17 cellular contexts compared by ENCODE assay signal in the genomic region with DNA sequence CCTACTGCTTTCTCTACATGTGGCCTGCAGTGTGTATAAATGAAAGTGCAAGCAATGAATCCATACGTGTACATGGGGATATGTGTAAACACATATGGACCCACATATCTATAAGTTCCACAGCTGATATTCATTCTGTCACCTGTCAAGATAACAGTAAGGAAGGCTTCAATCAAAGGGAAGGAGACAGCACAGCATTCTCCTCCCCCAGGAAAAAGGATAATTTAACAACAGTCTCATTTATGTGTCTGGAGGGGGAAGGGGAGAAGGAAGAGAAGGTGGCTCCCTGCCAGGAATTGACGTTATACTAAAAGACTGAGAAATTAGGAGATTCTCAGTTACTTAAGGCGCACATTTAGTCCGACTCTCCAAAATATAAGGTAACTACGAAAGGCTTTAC.
A peak's percentile ranks its signal among the peaks of the same experiment; 100 is the strongest.
DNase-seq lines count a peak whose midpoint lies in the region; ATAC-seq, FAIRE-seq and TF ChIP-seq lines count a peak whose summit lies in the region.
"Had no signal": no experiment of that assay in that cellular context is flagged by ENCODE, and none has a peak within 500 bp of the region (broad histone marks: within the 10 kb centered on the region; RNA-seq: fewer than 3 reads in every experiment).

No MANE protein-coding gene starts in this region.

- TF ChIP-seq CTCF in K562 (IDR thresholded peaks at IDR 0.05 in 2 of 3, conservative IDR thresholded peaks at IDR 0.05 in 1 of 3; ENCODE audit: insufficient read depth in 2 of 3, low read depth in 1 of 3, low read length in 3 of 3) = no peak

- H3K27me3 Mint-ChIP-seq in naive thymus-derived CD4-positive, alpha-beta T cell = peaks cover 0 to 11% (median 0%) of the 10 kb centered on the region in 5 donors
- H3K27me3 Mint-ChIP-seq: CD8-positive, alpha-beta memory T cell had no signal

- H3K27ac ChIP-seq in Karpas-422 (ENCODE audit: low read length) (peak overlapping the region; percentile 80), K562 (ENCODE audit: extremely low read depth, low read depth, low read length) (no peak overlapping the region), stomach smooth muscle (ENCODE audit: low read length) (peak overlapping the region; percentile 24)
- no peak overlapping the region for H3K27ac ChIP-seq in naive thymus-derived CD4-positive, alpha-beta T cell (ENCODE audit: low read depth, low read length)
- H3K27ac ChIP-seq: GM23248 had no signal

- no peaks in the 10 kb centered on the region for H3K9me3 ChIP-seq in Karpas-422 (ENCODE audit: low read length)
- H3K9me3 ChIP-seq in K562 (replicated peaks; ENCODE audit: control insufficient read depth, insufficient read depth, low read depth, low read length) = no peaks in the 10 kb centered on the region
- no peaks in the 10 kb centered on the region for H3K9me3 ChIP-seq in naive thymus-derived CD4-positive, alpha-beta T cell (ENCODE audit: control insufficient read depth in 2 of 3, low read length in 3 of 3)
- no peaks in the 10 kb centered on the region for H3K9me3 ChIP-seq in stomach smooth muscle (ENCODE audit: control insufficient read depth in 2 of 2, low read length in 2 of 2)

- H3K4me1 Mint-ChIP-seq in naive thymus-derived CD4-positive, alpha-beta T cell = peaks cover 0 to 84% (median 71%) of the 10 kb centered on the region in 7 donors

- POLR2A ChIA-PET in K562 (lab: Yijun Ruan, JAX) = interaction anchor here (0.7 kb wide), 1 partner anchor 13 kb away, joined by 3 read pairs; no protein-coding TSS in a partner anchor
- POLR2A ChIA-PET in naive thymus-derived CD4-positive, alpha-beta T cell (lab: Charles Lee) = interaction anchor here (0.7 to 1.1 kb wide), 2 partner anchors 10 to 132 kb away, joined by 3 read pairs; no protein-coding TSS in a partner anchor

- no peak for FAIRE-seq in K562 (lab: Jason Lieb, UNC)
- FAIRE-seq: G401.6, GM18507 had no signal

- no TSS peak for BruUV-seq in K562 (replicated peaks; lab: Mats Ljungman, UMichigan)

- H3K36me3 ChIP-seq in Karpas-422 (ENCODE audit: insufficient read depth, low read length) (peaks cover 24% of the 10 kb centered on the region; the same call in 1 of the 2 replicates), K562 (ENCODE audit: control insufficient read depth, insufficient read depth, low read length) (no peaks in the 10 kb centered on the region), stomach smooth muscle (ENCODE audit: control insufficient read depth in 2 of 2, insufficient read depth in 2 of 2, low read length in 2 of 2) (no peaks in the 10 kb centered on the region)
- H3K36me3 ChIP-seq in naive thymus-derived CD4-positive, alpha-beta T cell (ENCODE audit: control insufficient read depth in 2 of 3, insufficient read depth in 3 of 3, low read length in 3 of 3) = peaks cover 0 to 18% (median 0%) of the 10 kb centered on the region in 3 experiments

- H3K4me1 ChIP-seq in Karpas-422 (ENCODE audit: low read length) (peaks cover 76% of the 10 kb centered on the region), K562 (replicated peaks in 1 of 2; ENCODE audit: control insufficient read depth in 2 of 2, insufficient read depth in 2 of 2, low read length in 2 of 2) (peaks cover under 1 to 14% of the 10 kb centered on the region in 2 experiments; a peak in 4 of 5 replicates), stomach smooth muscle (ENCODE audit: control insufficient read depth, insufficient read depth, low read length) (peaks cover 26% of the 10 kb centered on the region)
- H3K4me1 ChIP-seq in naive thymus-derived CD4-positive, alpha-beta T cell (ENCODE audit: control insufficient read depth in 2 of 2, insufficient read depth in 2 of 2, low read length in 2 of 2) = peaks cover 0 to 5% of the 10 kb centered on the region in 2 donors

- TF ChIP-seq RAD21 in K562 (CRISPR knock-in tag; conservative IDR thresholded peaks at IDR 0.05 in 1 of 2, IDR thresholded peaks at IDR 0.05 in 1 of 2) = no peak

- 45% methylated on average over 4 of the region's 5 CpGs for WGBS in K562 (ENCODE audit: insufficient coverage, low coverage, missing lambda C conversion rate)

- peak; percentile 55 for ATAC-seq in K562
- no peak for ATAC-seq in naive thymus-derived CD4-positive, alpha-beta T cell
- ATAC-seq: HCT116, Panc1 had no signal

- H3K9ac ChIP-seq in Karpas-422 (ENCODE audit: low read length) = no peak overlapping the region
- no peak overlapping the region for H3K9ac ChIP-seq in K562 (ENCODE audit: insufficient read depth in 1 of 2, low read depth in 2 of 2, low read length in 2 of 2)
- H3K9ac ChIP-seq in stomach smooth muscle (ENCODE audit: low read length in 2 of 2) = no peak overlapping the region
- H3K9ac ChIP-seq: GM23248 had no signal

- TF ChIP-seq POLR2A in K562 (conservative IDR thresholded peaks at IDR 0.05) = no peak

- no peak; the same call in 1 of the 2 replicates for TF ChIP-seq EP300 in K562 (IDR thresholded peaks at IDR 0.05; ENCODE audit: low read length)

- H4K20me1 ChIP-seq in Karpas-422 (ENCODE audit: insufficient read depth, low read depth, low read length) (peaks cover 12% of the 10 kb centered on the region), K562 (replicated peaks; ENCODE audit: control insufficient read depth, insufficient read depth, low read length) (no peaks in the 10 kb centered on the region)

- H3K4me3 ChIP-seq in Karpas-422 (ENCODE audit: low read length) (no peak overlapping the region), K562 (no peak overlapping the region), stomach smooth muscle (ENCODE audit: low read length in 2 of 2) (no peak overlapping the region)
- H3K4me3 ChIP-seq in naive thymus-derived CD4-positive, alpha-beta T cell (ENCODE audit: low read length) = no peak overlapping the region
- H3K4me3 ChIP-seq: GM23248 had no signal

- no peak overlapping the region for H3K4me3 Mint-ChIP-seq in naive thymus-derived CD4-positive, alpha-beta T cell

- H3K79me2 ChIP-seq in Karpas-422 (ENCODE audit: low read length) (peaks cover 95% of the 10 kb centered on the region), K562 (ENCODE audit: control insufficient read depth, insufficient read depth, low read length) (no peaks in the 10 kb centered on the region)

- peaks cover 0 to 7% (median 0%) of the 10 kb centered on the region in 11 donors for H3K9me3 Mint-ChIP-seq in naive thymus-derived CD4-positive, alpha-beta T cell
- H3K9me3 Mint-ChIP-seq: CD8-positive, alpha-beta memory T cell had no signal

- peaks cover 10 to 56% (median 47%) of the 10 kb centered on the region in 5 donors for H3K36me3 Mint-ChIP-seq in naive thymus-derived CD4-positive, alpha-beta T cell

- H2AFZ ChIP-seq in Karpas-422 (ENCODE audit: low read length) = no peak overlapping the region
- H2AFZ ChIP-seq in K562 (ENCODE audit: low read depth, low read length) = no peak overlapping the region; the same call in 1 of the 2 replicates
- H2AFZ ChIP-seq: GM23248 had no signal

- in situ Hi-C loops in K562 (cut with MboI) = no loop called here

- H3K9me1 ChIP-seq in K562 (ENCODE audit: control insufficient read depth, insufficient read depth, low read length) = no peaks in the 10 kb centered on the region

- CTCF ChIA-PET in K562 (lab: Yijun Ruan, JAX; ENCODE audit: low intra/inter-chr PET ratio) = no interaction called here
- CTCF ChIA-PET in naive thymus-derived CD4-positive, alpha-beta T cell (lab: Charles Lee) = no interaction called here

- H3K27me3 ChIP-seq in Karpas-422 (ENCODE audit: low read length) (no peaks in the 10 kb centered on the region), K562 (ENCODE audit: control insufficient read depth in 2 of 2, insufficient read depth in 2 of 2, low read length in 2 of 2) (no peaks in the 10 kb centered on the region), stomach smooth muscle (ENCODE audit: control insufficient read depth in 1 of 2, insufficient read depth in 2 of 2, low read length in 2 of 2) (no peaks in the 10 kb centered on the region)
- H3K27me3 ChIP-seq in naive thymus-derived CD4-positive, alpha-beta T cell (ENCODE audit: control insufficient read depth in 2 of 2, insufficient read depth in 2 of 2, low read length in 2 of 2) = no peaks in the 10 kb centered on the region

- H3K4me2 ChIP-seq in Karpas-422 (ENCODE audit: low read depth, low read length, poor library complexity, severe bottlenecking) (no peak overlapping the region), K562 (ENCODE audit: insufficient read depth, low read length) (0 out of 2 replicates have a peak overlapping the region, but pooled peaks have one; percentile 5)

- H3K9me2 ChIP-seq in Karpas-422 (replicated peaks; ENCODE audit: insufficient read depth, low read length) = no peaks in the 10 kb centered on the region

- DNase-seq in Karpas-422 = no peak
- peak in 1 of 4 experiments; percentile 59 for DNase-seq in K562 (ENCODE audit: extremely low read depth in 1 of 4, low spot score in 3 of 4)
- no peak for DNase-seq in naive thymus-derived CD4-positive, alpha-beta T cell
- DNase-seq in LoVo (ENCODE audit: low spot score) = no peak
- no peak for DNase-seq in COR-L47 (lab: John Stamatoyannopoulos, UW)
- DNase-seq in activated naive CD4-positive, alpha-beta T cell (lab: John Stamatoyannopoulos, UW) = no peak
- DNase-seq: CD8-positive, alpha-beta memory T cell; DND-41; GM23248; NCI-H1436 treated with DMSO at 0.1 percent for 48 hours; NCI-H2029 treated with DMSO at 0.1 percent for 48 hours; NCI-H510A had no signal

- intact Hi-C loops in K562 (cut with micrococcal nuclease) = no loop called here
- intact Hi-C loops in naive thymus-derived CD4-positive, alpha-beta T cell (cut with micrococcal nuclease) = no loop called here

- peak overlapping the region in 5 of 9 donors; percentile 18 to 59 (median 37) for H3K27ac Mint-ChIP-seq in naive thymus-derived CD4-positive, alpha-beta T cell

TF ChIP-seq in K562, 482 proteins besides CTCF, POLR2A, EP300 and RAD21 (continues in another document):
- no peak for TF ChIP-seq BRF1 (IDR thresholded peaks at IDR 0.05; ENCODE audit: borderline replicate concordance, extremely low read depth, insufficient read length)
- peak; percentile 69 for TF ChIP-seq CBFA2T3 (IDR thresholded peaks at IDR 0.05)
- TF ChIP-seq ZNF23 (CRISPR knock-in tag; IDR thresholded peaks at IDR 0.05) = no peak
- peak; percentile 84 for TF ChIP-seq NFIC (IDR thresholded peaks at IDR 0.05)
- TF ChIP-seq MEIS2 (IDR thresholded peaks at IDR 0.05; ENCODE audit: partially characterized antibody) = peak; percentile 83

Comparison
In these comparisons a context has a peak if more than half of its experiments do, and no peak if none do; other contexts are left out.
1. H3K27ac ChIP-seq: peak in Karpas-422 (single experiment) and stomach smooth muscle (single experiment); none in K562 (single experiment) and naive thymus-derived CD4-positive, alpha-beta T cell (single experiment).